ENCODE assay signal across 13 cellular contexts in genomic region chr6:20599302-20600051, GRCh38.
DNase-seq lines count a peak whose midpoint lies in the region; ATAC-seq and TF ChIP-seq lines count a peak whose summit lies in the region.
"Had no signal": no experiment of that assay in that cellular context is flagged by ENCODE, and none has a peak within 500 bp of the region (broad histone marks: within the 10 kb centered on the region; RNA-seq: fewer than 3 reads in every experiment).

No MANE protein-coding gene starts in this region.

- H3K4me1 ChIP-seq in right atrium auricular region = no peaks in the 10 kb centered on the region

- H3K36me3 ChIP-seq in right atrium auricular region = peaks cover 4% of the 10 kb centered on the region

- ATAC-seq in GM18870 (IDR thresholded peaks at IDR 0.05; ENCODE audit: unreplicated experiment) = peak; percentile 84
- ATAC-seq in HG02852 (IDR thresholded peaks at IDR 0.05; ENCODE audit: unreplicated experiment) = peak; percentile 66
- no peak for ATAC-seq in HG03097 (IDR thresholded peaks at IDR 0.05; ENCODE audit: low FRiP score, unreplicated experiment)

- no peak overlapping the region for H3K4me3 ChIP-seq in right atrium auricular region
- H3K4me3 ChIP-seq in foreskin fibroblast (ENCODE audit: low read depth in 1 of 2, low read length in 2 of 2) = no peak overlapping the region

- no peak overlapping the region for H3K27ac ChIP-seq in right atrium auricular region

- no peaks in the 10 kb centered on the region for H3K9me3 ChIP-seq in right atrium auricular region

- TF ChIP-seq CTCF in GM13976 (IDR thresholded peaks at IDR 0.05; ENCODE audit: borderline replicate concordance, control extremely low read depth, extremely low read depth, insufficient read depth, missing control alignments) (no peak), right atrium auricular region (IDR thresholded peaks at IDR 0.05) (no peak), foreskin fibroblast (IDR thresholded peaks at IDR 0.05; ENCODE audit: low read depth, low read length) (no peak)

- DNase-seq in GM13976 (ENCODE audit: low spot score) (peak; percentile 22), NAMALWA (ENCODE audit: low spot score) (peak; percentile 5), NCI-H345 (lab: John Stamatoyannopoulos, UW) (no peak), right atrium auricular region (ENCODE audit: low spot score) (no peak), foreskin fibroblast (no peak)
- DNase-seq: activated CD8-positive, alpha-beta memory T cell treated with anti-CD3 and anti-CD28 coated beads, Interleukin-2, amount 50 U/mL, for 4 hours; cerebellar nuclear complex; HCEC 1CT; NCI-H1417 treated with DMSO at 0.1 percent for 48 hours; OCI-M1 had no signal

- in situ Hi-C loops in GM13976 (cut with MboI; ENCODE audit: low sequenced_read_pairs, unreplicated experiment) = no loop called here

- no peaks in the 10 kb centered on the region for H3K27me3 ChIP-seq in right atrium auricular region

Comparison
In these comparisons a context has a peak if more than half of its experiments do, and no peak if none do; other contexts are left out.
1. DNase-seq: peak in GM13976 (single experiment) and NAMALWA (single experiment); none in NCI-H345 (single experiment), right atrium auricular region (single experiment) and foreskin fibroblast (0 of 2).